Comparison of ENCODE assay signal across 1 cellular context in genomic region chr2:96271995-96272394, GRCh38.
TF ChIP-seq lines count a peak whose summit lies in the region.

No MANE protein-coding gene starts in this region.

TF ChIP-seq in GM12878, 131 proteins besides CTCF, POLR2A, EP300 and RAD21:
- TF ChIP-seq HDGF (IDR thresholded peaks at IDR 0.05) (no peak), JUND (IDR thresholded peaks at IDR 0.05; ENCODE audit: low read depth, low read length) (no peak), TBL1XR1 (IDR thresholded peaks at IDR 0.05; ENCODE audit: low read depth, low read length) (no peak), ZBTB33 (IDR thresholded peaks at IDR 0.05) (no peak), IRF4 (IDR thresholded peaks at IDR 0.05; ENCODE audit: low read depth, low read length) (no peak), GATAD2B (conservative IDR thresholded peaks at IDR 0.05; ENCODE audit: low read depth) (no peak), ZNF622 (IDR thresholded peaks at IDR 0.05) (no peak), CHD1 (IDR thresholded peaks at IDR 0.05; ENCODE audit: low read depth, low read length) (no peak), KDM1A (IDR thresholded peaks at IDR 0.05; ENCODE audit: borderline replicate concordance) (no peak), FOXK2 (IDR thresholded peaks at IDR 0.05) (no peak), NR2F1 (conservative IDR thresholded peaks at IDR 0.05) (no peak), POU2F2 (IDR thresholded peaks at IDR 0.05; ENCODE audit: borderline replicate concordance, low read depth, low read length) (no peak), EZH2 (IDR thresholded peaks at IDR 0.05; ENCODE audit: borderline replicate concordance, control insufficient read depth, low read depth, low read length) (no peak), MXI1 (IDR thresholded peaks at IDR 0.05; ENCODE audit: low read depth, low read length) (no peak), RELB (IDR thresholded peaks at IDR 0.05; ENCODE audit: low read depth) (no peak), ZBTB4 (CRISPR knock-in tag; IDR thresholded peaks at IDR 0.05) (no peak)
